In the genomic region with DNA sequence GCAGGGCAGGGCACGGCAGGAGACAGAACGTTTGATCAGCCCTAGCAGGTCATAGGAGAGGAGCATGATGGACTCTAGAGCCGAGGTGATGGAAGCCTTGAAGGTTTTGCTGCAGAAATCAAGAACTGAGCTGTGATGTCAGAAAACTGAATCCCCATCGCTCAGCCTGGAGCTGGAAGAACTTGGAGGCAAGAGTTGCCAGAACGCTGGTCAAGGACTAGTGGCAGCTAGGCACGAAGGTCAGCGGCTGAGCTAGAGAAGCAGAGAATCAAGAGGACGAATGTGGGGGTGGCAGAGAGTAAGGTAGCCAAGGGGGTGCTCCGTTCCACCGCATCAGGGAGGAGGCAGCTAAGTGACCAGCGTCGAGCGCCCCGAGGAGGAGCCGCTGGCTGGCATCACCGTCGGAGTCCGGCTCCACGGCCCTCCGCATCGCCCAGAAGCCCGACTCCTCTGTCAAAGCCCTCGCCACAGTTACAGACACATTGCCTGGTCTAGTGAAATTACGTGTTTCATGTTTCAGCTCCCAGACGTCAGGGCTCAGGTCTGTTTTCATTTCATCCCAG, we compare ENCODE assay signal across 8 cellular contexts. TPM values are rescaled to one million over a fixed set of nuclear protein-coding genes. Genes with fewer than 3 reads are reported as not detected.
DNase-seq lines count a peak whose midpoint lies in the region; FAIRE-seq and TF ChIP-seq lines count a peak whose summit lies in the region.

No MANE protein-coding gene starts in this region.

- 4% methylated on average over 25 of the region's 25 CpGs for WGBS in HUES64

- no peak for TF ChIP-seq CTCF in AG09309 (IDR thresholded peaks at IDR 0.05; ENCODE audit: control insufficient read depth, insufficient read depth, low read depth, low read length, missing control alignments)

- H3K9ac ChIP-seq in HUES64 (ENCODE audit: low read depth, low read length) (no peak overlapping the region), mucosa of stomach (ENCODE audit: low read length) (peak overlapping the region; percentile 57)

- FAIRE-seq in GM19239 (lab: Jason Lieb, UNC) = peak; percentile 40

- H3K4me3 ChIP-seq in AG09309 (ENCODE audit: control insufficient read depth, low read depth, low read length) (peak overlapping the region; percentile 93), HUES64 (ENCODE audit: low read length) (peak overlapping the region; percentile 65), mucosa of stomach (ENCODE audit: low read length) (peak overlapping the region; percentile 35)

- H3K27me3 ChIP-seq in HUES64 (ENCODE audit: insufficient read depth, low read length) (peaks cover 50% of the 10 kb centered on the region), mucosa of stomach (ENCODE audit: control insufficient read depth, insufficient read depth, low read length) (no peaks in the 10 kb centered on the region)

- DNase-seq in AG09309 (ENCODE audit: low read depth) (no peak), GM19239 (ENCODE audit: insufficient read length, low spot score) (no peak), dedifferentiated amniotic fluid mesenchymal stem cell (ENCODE audit: extremely low spot score) (peak; percentile 46), NCI-H2029 (lab: John Stamatoyannopoulos, UW) (no peak), NCI-H2196 treated with DMSO at 0.1 percent for 48 hours (lab: John Stamatoyannopoulos, UW; ENCODE audit: unreplicated experiment) (no peak)
- no peak for DNase-seq in activated CD4-positive, alpha-beta T cell treated with anti-CD3 and anti-CD28 coated beads for 48 hours

- H3K9me3 ChIP-seq in HUES64 (ENCODE audit: insufficient read depth, low read depth, low read length) = no peaks in the 10 kb centered on the region
- H3K9me3 ChIP-seq in mucosa of stomach (ENCODE audit: control insufficient read depth, low read length) = no peaks in the 10 kb centered on the region

- H3K36me3 ChIP-seq in HUES64 (ENCODE audit: insufficient read depth, low read length) (no peaks in the 10 kb centered on the region), mucosa of stomach (ENCODE audit: control insufficient read depth, insufficient read depth, low read length) (no peaks in the 10 kb centered on the region)

- H3K4me1 ChIP-seq in HUES64 (ENCODE audit: insufficient read depth, low read length) = peaks cover 17% of the 10 kb centered on the region
- H3K4me1 ChIP-seq in mucosa of stomach (ENCODE audit: control insufficient read depth, insufficient read depth, low read length) = peaks cover 22% of the 10 kb centered on the region

- no peak overlapping the region for H3K27ac ChIP-seq in HUES64 (ENCODE audit: low read depth, low read length)

RNA-seq across cellular contexts. Expression of a gene that starts 1.2 kb away (rescaled TPM):
- 10.0 TPM for polyA plus RNA-seq in HUES64 (2013, experiment 1 of 2)
- polyA plus RNA-seq in HUES64 (2013, experiment 2 of 2) = 11.8 TPM

Comparison
In these comparisons a context has a peak if more than half of its experiments do, and no peak if none do; other contexts are left out.
1. H3K4me3 ChIP-seq: peak in every context shown above with its lines; median percentile 93 in AG09309; 65 in HUES64; 35 in mucosa of stomach.